In the genomic region with DNA sequence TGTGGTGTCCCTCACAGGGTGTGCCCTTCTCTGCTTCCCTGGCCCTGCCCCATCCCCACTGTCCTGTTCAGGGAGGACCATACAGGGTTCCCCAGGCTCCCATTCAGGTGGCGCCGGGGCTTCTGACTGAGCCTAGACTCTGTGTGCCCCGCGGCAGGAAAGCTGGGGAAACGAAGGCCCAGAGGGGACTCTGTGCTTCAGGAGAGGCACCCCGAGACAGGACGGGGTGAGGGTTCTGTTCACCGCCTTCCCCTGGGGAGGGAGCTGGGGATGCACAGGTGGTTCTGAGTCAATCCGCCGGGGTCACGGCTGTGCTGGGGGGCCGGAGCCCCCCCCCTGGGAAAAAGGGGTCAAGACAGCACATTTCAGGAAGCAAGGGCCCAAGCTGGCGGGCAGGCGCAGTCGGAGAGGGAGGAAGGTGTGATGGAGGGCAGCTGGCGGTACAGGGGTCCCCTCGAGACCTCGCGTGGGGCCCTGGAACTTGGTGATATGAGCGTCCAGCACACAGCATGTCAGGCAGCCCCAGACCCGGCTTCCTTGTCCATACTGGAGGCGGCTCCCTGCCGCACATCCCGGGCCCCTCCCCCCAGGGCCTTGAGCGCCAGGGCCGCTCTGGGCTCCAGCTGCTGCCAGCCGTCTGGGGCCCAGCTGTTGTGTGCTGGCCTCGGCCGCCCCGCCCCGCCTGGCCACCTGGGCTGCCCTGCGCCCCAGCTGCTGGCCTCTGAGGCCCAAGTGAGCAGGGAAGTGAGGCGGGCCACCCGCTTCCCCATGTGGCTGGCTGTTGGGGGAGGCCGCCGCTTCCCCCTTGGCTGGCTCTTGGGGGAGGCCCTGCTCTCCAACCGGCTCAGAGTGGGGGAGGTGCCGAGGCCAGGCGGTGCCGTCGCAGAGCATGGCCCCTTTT, we compare ENCODE assay signal across 10 cellular contexts. TPM values are rescaled to one million over a fixed set of nuclear protein-coding genes. Genes with fewer than 3 reads are reported as not detected.
DNase-seq lines count a peak whose midpoint lies in the region; ATAC-seq and FAIRE-seq lines count a peak whose summit lies in the region.
"Had no signal": no experiment of that assay in that cellular context is flagged by ENCODE, and none has a peak within 500 bp of the region (broad histone marks: within the 10 kb centered on the region; RNA-seq: fewer than 3 reads in every experiment).

No MANE protein-coding gene starts in this region.

- intact Hi-C loops in posterior vena cava (cut with DNase I), result no loop called here

- peak; percentile 92 for DNase-seq in DMS53 treated with DMSO at 0.1 percent for 48 hours (lab: John Stamatoyannopoulos, UW; ENCODE audit: unreplicated experiment)
- peak; percentile 72 for DNase-seq in NCI-H510A treated with DMSO at 0.1 percent for 48 hours (lab: John Stamatoyannopoulos, UW)
- no peak for DNase-seq in neuronal stem cell (ENCODE audit: low spot score)
- DNase-seq in HTR-8/SVneo (ENCODE audit: insufficient read length, low spot score), result no peak
- DNase-seq in posterior vena cava (ENCODE audit: low spot score), result no peak
- no peak for DNase-seq in inferior parietal cortex (ENCODE audit: extremely low spot score)

- peak overlapping the region; percentile 61 for H2AFZ ChIP-seq in neuronal stem cell (ENCODE audit: low read length)

- peaks cover 18 to 36% of the 10 kb centered on the region in 2 donors for H3K4me1 ChIP-seq in neuronal stem cell (ENCODE audit: control insufficient read depth in 2 of 2, insufficient read depth in 1 of 2, low read depth in 1 of 2, low read length in 2 of 2)

- peak overlapping the region; percentile 66 for H3K4ac ChIP-seq in neuronal stem cell (ENCODE audit: low read length)

- H4K91ac ChIP-seq in neuronal stem cell (ENCODE audit: low read depth, low read length, poor library complexity), result no peak overlapping the region

- H3K14ac ChIP-seq in neuronal stem cell (ENCODE audit: low read length), result peak overlapping the region; percentile 2

- peaks cover 13 to 48% (median 31%) of the 10 kb centered on the region in 3 experiments for H3K27me3 ChIP-seq in neuronal stem cell (ENCODE audit: control insufficient read depth in 3 of 3, insufficient read depth in 3 of 3, low read depth in 1 of 3, low read length in 3 of 3)

- peak overlapping the region; percentile 16 for H2AK5ac ChIP-seq in neuronal stem cell (ENCODE audit: low read depth, low read length)

- H3K9ac ChIP-seq in neuronal stem cell (ENCODE audit: low read depth, low read length, poor library complexity), result peak overlapping the region; percentile 70

- peak overlapping the region; percentile 12 for H3K4me2 ChIP-seq in neuronal stem cell (ENCODE audit: insufficient read depth, low read length, poor library complexity, severe bottlenecking)

- no peak overlapping the region for H3K27ac ChIP-seq in neuronal stem cell (replicated peaks; ENCODE audit: low read length)

- no peaks in the 10 kb centered on the region for H3K36me3 ChIP-seq in neuronal stem cell (replicated peaks in 1 of 2; ENCODE audit: control insufficient read depth in 2 of 2, insufficient read depth in 2 of 2, low read length in 2 of 2)

- peaks cover 1% of the 10 kb centered on the region for H3K79me1 ChIP-seq in neuronal stem cell (ENCODE audit: low read depth, low read length)

- no CpG with 5 or more reads among the region's 41 CpGs for WGBS in neuronal stem cell (ENCODE audit: extremely low coverage in 2 of 2, insufficient read length in 2 of 2, insufficient replicate concordance in 1 of 2), 2 donors

- no peak for FAIRE-seq in HTR-8/SVneo (lab: Jason Lieb, UNC)

- H3K9me3 ChIP-seq in neuronal stem cell (replicated peaks in 1 of 2; ENCODE audit: control insufficient read depth in 2 of 2, insufficient read depth in 1 of 2, low read depth in 1 of 2, low read length in 2 of 2), result no peaks in the 10 kb centered on the region

- peak overlapping the region; percentile 86 for H2BK12ac ChIP-seq in neuronal stem cell (ENCODE audit: low read length)

- H2BK120ac ChIP-seq in neuronal stem cell (ENCODE audit: low read depth, low read length), result peak overlapping the region; percentile 96

- H3K4me3 ChIP-seq in neuronal stem cell (ENCODE audit: low read length in 2 of 2), result no peak overlapping the region

- peak overlapping the region; percentile 84 for H2BK5ac ChIP-seq in neuronal stem cell (ENCODE audit: low read length)

- H3K23ac ChIP-seq in neuronal stem cell (ENCODE audit: low read depth, low read length, poor library complexity), result peak overlapping the region; percentile 43

- no peak overlapping the region for H4K8ac ChIP-seq in neuronal stem cell (ENCODE audit: low read depth, low read length)

- peak overlapping the region; percentile 50 for H3K18ac ChIP-seq in neuronal stem cell (ENCODE audit: low read length)

- ATAC-seq in esophagus mucosa, result peak; percentile 10
- no peak for ATAC-seq in HG02642 (IDR thresholded peaks at IDR 0.05; ENCODE audit: poor library complexity, unreplicated experiment)

- H2BK15ac ChIP-seq in neuronal stem cell (ENCODE audit: low read length), result peak overlapping the region; percentile 100

RNA-seq across cellular contexts. Expression of gene NOTUM, which starts 5.6 kb away (rescaled TPM):
- total RNA-seq in esophagus mucosa (not detected), posterior vena cava (not detected)
- polyA plus RNA-seq in neuronal stem cell (2013, experiment 1 of 2), result 0.33 TPM
- polyA plus RNA-seq in neuronal stem cell (2013, experiment 2 of 2), result 0.30 TPM
- total RNA-seq: mononuclear cell had no signal

RNA-seq across cellular contexts. Expression of gene ASPSCR1, which starts 10.8 kb away (rescaled TPM):
- total RNA-seq in esophagus mucosa, result 19.0 TPM
- polyA plus RNA-seq in neuronal stem cell (2013, experiment 1 of 2), result 21.8 TPM
- 24.2 TPM for polyA plus RNA-seq in neuronal stem cell (2013, experiment 2 of 2)
- 10 to 100 TPM; 19.6 to 25.2 TPM for total RNA-seq in posterior vena cava

RNA-seq across cellular contexts. Expression of gene MYADML2, which starts 19.6 kb away (rescaled TPM):
- total RNA-seq in esophagus mucosa (not detected), posterior vena cava (not detected)
- polyA plus RNA-seq in neuronal stem cell (2013, experiment 1 of 2), result 0.03 TPM
- 0.03 TPM for polyA plus RNA-seq in neuronal stem cell (2013, experiment 2 of 2)
- total RNA-seq: mononuclear cell; T-helper 2 cell treated with Interferon-gamma antibody and Interleukin-4, amounts not matched to agents 100 ng/mL and 5 ng/mL, for 36 hours had no signal

RNA-seq across cellular contexts. Expression of gene PYCR1, which starts 29.5 kb away (rescaled TPM):
- total RNA-seq in esophagus mucosa (28.9 TPM), posterior vena cava (10 to 100 TPM in 1 of 2 donors, 1 to 10 TPM in 1; 6.7 to 16.6 TPM)
- polyA plus RNA-seq in neuronal stem cell (2013, experiment 1 of 2), result 53.9 TPM
- 52.1 TPM for polyA plus RNA-seq in neuronal stem cell (2013, experiment 2 of 2)

RNA-seq across cellular contexts. Expression of gene MAFG, which starts 39.1 kb away (rescaled TPM):
- total RNA-seq in esophagus mucosa (12.3 TPM), posterior vena cava (10 to 100 TPM; 25.0 to 36.2 TPM)
- 16.1 TPM for polyA plus RNA-seq in neuronal stem cell (2013, experiment 1 of 2)
- polyA plus RNA-seq in neuronal stem cell (2013, experiment 2 of 2), result 17.2 TPM

Comparison
In these comparisons a context has a peak if more than half of its experiments do, and no peak if none do; other contexts are left out.
1. DNase-seq: peak in DMS53 treated with DMSO at 0.1 percent for 48 hours (single experiment) and NCI-H510A treated with DMSO at 0.1 percent for 48 hours (single experiment); none in neuronal stem cell (single experiment), HTR-8/SVneo (single experiment), posterior vena cava (single experiment) and inferior parietal cortex (single experiment).